8 cellular contexts compared by ENCODE assay signal in the genomic region with DNA sequence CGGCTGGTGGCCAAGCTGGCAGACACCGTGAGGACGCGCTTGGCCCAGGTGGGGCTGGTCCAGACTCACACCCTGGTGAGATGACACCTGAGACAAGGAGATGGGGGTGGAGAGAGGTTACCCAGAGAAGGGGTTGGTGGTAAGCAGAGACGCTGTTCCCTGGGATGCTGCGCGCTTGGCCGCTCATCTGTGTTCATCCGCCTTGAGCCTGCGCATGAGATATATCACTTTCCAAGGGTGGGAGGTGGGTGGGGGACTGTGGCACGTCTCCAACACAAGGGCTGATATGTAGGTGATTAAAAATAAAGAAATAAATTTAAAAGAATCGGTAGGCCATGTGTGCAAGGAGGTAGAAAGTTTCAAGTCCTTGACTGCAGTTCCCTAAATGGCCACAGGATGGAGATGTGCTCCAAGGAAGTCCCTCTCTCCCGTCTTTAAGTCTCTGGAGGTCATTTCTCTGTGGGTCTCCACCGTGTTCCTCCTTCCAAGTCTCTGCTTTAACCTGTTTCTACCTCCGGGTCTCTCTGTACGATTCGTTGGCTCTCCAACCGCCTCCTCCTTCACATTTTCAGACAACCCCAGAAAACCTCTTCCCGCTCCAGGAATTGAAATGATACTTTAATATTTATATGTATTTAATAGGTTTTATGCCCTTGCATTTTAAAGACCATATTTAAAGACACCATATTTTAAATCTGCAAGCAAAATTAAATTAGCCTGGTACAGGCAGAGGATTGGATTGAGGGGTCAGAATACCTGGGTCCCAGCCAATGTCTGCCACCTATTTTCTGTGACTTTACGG. TPM values are rescaled to one million over a fixed set of nuclear protein-coding genes. Genes with fewer than 3 reads are reported as not detected.
A peak's percentile ranks its signal among the peaks of the same experiment; 100 is the strongest.
DNase-seq lines count a peak whose midpoint lies in the region; TF ChIP-seq lines count a peak whose summit lies in the region.

No MANE protein-coding gene starts in this region.

- TF ChIP-seq EP300 in transverse colon (IDR thresholded peaks at IDR 0.05; ENCODE audit: low read depth), result no peak

- no peak overlapping the region for H3K4me3 ChIP-seq in transverse colon

- H3K27me3 ChIP-seq in transverse colon, result no peaks in the 10 kb centered on the region

- CTCF ChIA-PET in RWPE1 (lab: Yijun Ruan, JAX), result interaction anchor here (0.6 to 1.6 kb wide), 5 partner anchors 22 to 1701 kb away, joined by 3 to 6 read pairs (median 4); no protein-coding TSS in a partner anchor

- WGBS in transverse colon (ENCODE audit: low coverage in 1 of 2), 2 donors, result 53 to 56% methylated on average over 19 to 20 of the region's 20 CpGs

- DNase-seq in DMS79 treated with DMSO at 0.1 percent for 48 hours (lab: John Stamatoyannopoulos, UW) (peak; percentile 91), M059J (ENCODE audit: low read depth) (peak; percentile 76), RWPE1 (ENCODE audit: low spot score) (peak; percentile 66), fibroblast of the conjunctiva (ENCODE audit: low read depth) (peak; percentile 79), occipital lobe (lab: John Stamatoyannopoulos, UW) (peak; percentile 25), transverse colon (peak; percentile 86), posterior vena cava (ENCODE audit: low spot score) (no peak)
- DNase-seq in activated T-helper 1 cell treated with anti-CD3 and anti-CD28 coated beads, Interleukin-2, amount 50 U/mL, for 16 hours (ENCODE audit: low read depth in 1 of 2, low spot score in 1 of 2), result peak; percentile 37 to 43

- no peaks in the 10 kb centered on the region for H3K36me3 ChIP-seq in transverse colon

- TF ChIP-seq CTCF in RWPE1 (conservative IDR thresholded peaks at IDR 0.05; ENCODE audit: low read depth) (peak; percentile 88), transverse colon (IDR thresholded peaks at IDR 0.05) (peak; percentile 90 to 97 (median 96))

- H3K4me1 ChIP-seq in transverse colon, result peaks cover 0 to 3% (median 0%) of the 10 kb centered on the region in 4 donors

- intact Hi-C loops in transverse colon (cut with DNase I; ENCODE audit: low total_unique reads), result no loop called here
- intact Hi-C loops in posterior vena cava (cut with DNase I), result loop anchor here (5.0 to 10.0 kb wide), 3 partner anchors 69 to 199 kb away; no protein-coding TSS in a partner anchor

- POLR2A ChIA-PET in RWPE1 (lab: Yijun Ruan, JAX; ENCODE audit: low non-redundant PET), result no interaction called here

- H3K27ac ChIP-seq in RWPE1 (no peak overlapping the region), transverse colon (no peak overlapping the region)

- TF ChIP-seq POLR2A in transverse colon (IDR thresholded peaks at IDR 0.05), result no peak

- in situ Hi-C loops in transverse colon (cut with MboI; ENCODE audit: low pct_ligation_motif_present in 1 of 4, low pct_unique_long_range_greater_than_20kb in 1 of 4, low sequenced_read_pairs in 3 of 4), result no loop called here

- H3K9me3 ChIP-seq in transverse colon, result no peaks in the 10 kb centered on the region

RNA-seq across cellular contexts. Expression of gene TTC24, which starts 4.5 kb away (rescaled TPM):
- not detected in 2 replicates for total RNA-seq in M059J (2014; rRNA removed; shearing (Covaris generic))
- total RNA-seq in occipital lobe, result not detected
- total RNA-seq in transverse colon, result not detected
- not detected for total RNA-seq in posterior vena cava

RNA-seq across cellular contexts. Expression of gene NAXE, which starts 7.6 kb away (rescaled TPM):
- 120 and 139 TPM in 2 replicates for total RNA-seq in M059J (2014; rRNA removed; shearing (Covaris generic))
- total RNA-seq in occipital lobe (26.5 TPM), transverse colon (100 to 1,000 TPM in 1 of 4 donors, 10 to 100 TPM in 3; 25.1 to 104 (median 77.5) TPM), posterior vena cava (10 to 100 TPM; 62.5 to 82.1 TPM)

RNA-seq across cellular contexts. Expression of gene IQGAP3, which starts 11.7 kb away (rescaled TPM):
- 23.7 and 40.5 TPM in 2 replicates for total RNA-seq in M059J (2014; rRNA removed; shearing (Covaris generic))
- total RNA-seq in occipital lobe, result 1.1 TPM
- total RNA-seq in transverse colon, result 1 to 10 TPM; 1.7 to 9.4 (median 2.9) TPM
- total RNA-seq in posterior vena cava, result under 1 TPM; 0.43 to 0.79 TPM

RNA-seq across cellular contexts. Expression of gene GPATCH4, which starts 17.3 kb away (rescaled TPM):
- 16.9 and 20.7 TPM in 2 replicates for total RNA-seq in M059J (2014; rRNA removed; shearing (Covaris generic))
- 10.3 TPM for total RNA-seq in occipital lobe
- 100 to 1,000 TPM in 1 of 4 donors, 10 to 100 TPM in 3; 12.4 to 113 (median 28.9) TPM for total RNA-seq in transverse colon
- 10 to 100 TPM; 28.3 to 37.7 TPM for total RNA-seq in posterior vena cava

RNA-seq across cellular contexts. Expression of gene HAPLN2, which starts 35.2 kb away (rescaled TPM):
- not detected in 2 replicates for total RNA-seq in M059J (2014; rRNA removed; shearing (Covaris generic))
- total RNA-seq in occipital lobe (not detected), transverse colon (1 to 10 TPM in 1 of 4 donors, under 1 TPM in 1, not detected in 2; 0.55 to 1.9 TPM), posterior vena cava (1 to 10 TPM; 4.4 to 8.7 TPM)
